ENCODE assay signal across 28 cellular contexts in the genomic region with DNA sequence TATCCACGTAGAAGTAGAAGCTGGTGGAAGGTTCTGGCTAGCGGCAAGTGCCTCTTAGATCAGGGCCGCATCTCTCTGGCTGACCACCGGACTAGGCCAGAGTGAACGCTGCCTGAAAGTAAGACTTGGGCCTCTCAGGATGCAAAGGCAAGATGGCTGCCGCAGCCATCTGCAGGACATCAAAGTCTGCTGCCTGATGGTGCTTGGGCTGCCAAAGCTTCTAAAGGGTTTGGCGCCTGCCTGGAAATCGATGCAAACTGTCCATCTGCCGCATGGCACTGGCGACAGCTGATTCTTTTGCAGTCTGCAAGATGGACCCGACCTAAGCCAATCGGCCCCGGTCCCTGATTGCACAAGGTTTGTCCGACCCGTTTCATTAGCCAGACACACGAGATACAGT.
"Had no signal": no experiment of that assay in that cellular context is flagged by ENCODE, and none has a peak within 500 bp of the region (broad histone marks: within the 10 kb centered on the region; RNA-seq: fewer than 3 reads in every experiment).

No MANE protein-coding gene starts in this region.

- ATAC-seq: activated naive CD4-positive, alpha-beta T cell treated with anti-CD3 and anti-CD28 coated beads, Interleukin-2, amount 50 U/mL, for 72 hours; activated T-cell treated with anti-CD3 and anti-CD28 coated beads, Interleukin-2, amount 50 U/mL, for 4 hours; Panc1 had no signal

- H3K9ac ChIP-seq: SK-N-SH had no signal

- H3K4me1 ChIP-seq: adrenal gland, SJSA1 had no signal

- H3K4me3 ChIP-seq: adrenal gland, SJSA1 had no signal

- H3K27ac Mint-ChIP-seq: activated CD4-positive, alpha-beta memory T cell treated with anti-CD3 and anti-CD28 coated beads for 36 hours; activated naive CD4-positive, alpha-beta T cell treated with anti-CD3 and anti-CD28 coated beads for 36 hours; activated naive CD4-positive, alpha-beta T cell treated with anti-CD3 and anti-CD28 coated beads, Interleukin-2, amount 50 U/mL, for 72 hours; activated T-helper 1 cell treated with anti-CD3 and anti-CD28 coated beads, Interleukin-12 subunit alpha, Interleukin-12 subunit beta, Interleukin-2, Interleukin-4 antibody, amounts not matched to agents 30 ng/mL and 10 ng/mL and 1 ng/mL, durations not matched to agents 14 hours and 24 hours and 36 hours; T-helper 1 cell treated with Interleukin-12 subunit alpha and Interleukin-12 subunit beta and Interleukin-4 antibody, amounts not matched to agents 30 μg/mL and 1 μg/mL, for 36 hours; T-helper 2 cell treated with Interferon-gamma antibody and Interleukin-4, amounts not matched to agents 5 μg/mL and 100 μg/mL, for 36 hours had no signal

- H3K36me3 ChIP-seq: adrenal gland, SJSA1 had no signal

- H3K27ac ChIP-seq: adrenal gland, SJSA1 had no signal

- H3K36me3 Mint-ChIP-seq: activated CD4-positive, alpha-beta memory T cell treated with anti-CD3 and anti-CD28 coated beads for 36 hours; activated naive CD4-positive, alpha-beta T cell treated with anti-CD3 and anti-CD28 coated beads, Interleukin-2, amount 50 U/mL, for 72 hours; brain had no signal

- H3K9me3 Mint-ChIP-seq: activated CD4-positive, alpha-beta memory T cell treated with anti-CD3 and anti-CD28 coated beads for 36 hours; activated naive CD4-positive, alpha-beta T cell treated with anti-CD3 and anti-CD28 coated beads for 36 hours; activated naive CD4-positive, alpha-beta T cell treated with anti-CD3 and anti-CD28 coated beads, Interleukin-2, amount 50 U/mL, for 72 hours; activated T-cell treated with anti-CD3 and anti-CD28 coated beads, Interleukin-2, amount 50 U/mL, for 4 hours; activated T-helper 1 cell treated with anti-CD3 and anti-CD28 coated beads, Interleukin-12 subunit alpha, Interleukin-12 subunit beta, Interleukin-2, Interleukin-4 antibody, amounts not matched to agents 30 ng/mL and 10 ng/mL and 1 ng/mL, durations not matched to agents 14 hours and 24 hours and 36 hours; brain; T-helper 1 cell treated with Interleukin-12 subunit alpha and Interleukin-12 subunit beta and Interleukin-4 antibody, amounts not matched to agents 30 μg/mL and 1 μg/mL, for 36 hours; T-helper 2 cell treated with Interferon-gamma antibody and Interleukin-4, amounts not matched to agents 5 μg/mL and 100 μg/mL, for 36 hours had no signal

- H3K4me2 ChIP-seq: SK-N-SH had no signal

- H3K9me3 ChIP-seq: adrenal gland, SJSA1, SK-N-SH had no signal

- H3K27me3 ChIP-seq: adrenal gland, SJSA1 had no signal

- DNase-seq: activated CD4-positive, alpha-beta memory T cell treated with anti-CD3 and anti-CD28 coated beads for 36 hours; activated CD4-positive, alpha-beta T cell treated with anti-CD3 and anti-CD28 coated beads, Interleukin-2, amount 50 U/mL, for 1 hour; activated CD8-positive, alpha-beta memory T cell treated with anti-CD3 and anti-CD28 coated beads, Interleukin-2, amount 50 U/mL, for 4 hours; activated gamma-delta T cell treated with Interleukin-2 at 50 U/mL for 16 hours; activated naive CD4-positive, alpha-beta T cell treated with anti-CD3 and anti-CD28 coated beads for 36 hours; activated T-cell treated with anti-CD3 and anti-CD28 coated beads for 4 hours; activated T-cell treated with anti-CD3 and anti-CD28 coated beads, Interleukin-2, amount 50 U/mL, for 4 hours; adrenal gland; caudate nucleus; cerebellar nuclear complex; KG1; NCI-H1048; NCI-H1105 treated with DMSO at 0.1 percent for 48 hours; NCI-H1436 treated with DMSO at 0.1 percent for 48 hours; NCI-H1694 treated with DMSO at 0.1 percent for 48 hours; NCI-H2029; NCI-H345; NCI-H524 treated with DMSO at 0.1 percent for 48 hours; RPMI8226; SHP77 treated with DMSO at 0.1 percent for 48 hours; SK-N-SH had no signal

- H3K4me3 Mint-ChIP-seq: activated CD4-positive, alpha-beta memory T cell treated with anti-CD3 and anti-CD28 coated beads for 36 hours; activated naive CD4-positive, alpha-beta T cell treated with anti-CD3 and anti-CD28 coated beads for 36 hours; activated T-cell treated with anti-CD3 and anti-CD28 coated beads, Interleukin-2, amount 50 U/mL, for 4 hours; activated T-helper 1 cell treated with anti-CD3 and anti-CD28 coated beads, Interleukin-12 subunit alpha, Interleukin-12 subunit beta, Interleukin-2, Interleukin-4 antibody, amounts not matched to agents 30 ng/mL and 10 ng/mL and 1 ng/mL, durations not matched to agents 14 hours and 24 hours and 36 hours; brain; T-helper 1 cell treated with Interleukin-12 subunit alpha and Interleukin-12 subunit beta and Interleukin-4 antibody, amounts not matched to agents 30 μg/mL and 1 μg/mL, for 36 hours; T-helper 2 cell treated with Interferon-gamma antibody and Interleukin-4, amounts not matched to agents 5 μg/mL and 100 μg/mL, for 36 hours had no signal
